ENCODE assay signal across 23 cellular contexts in genomic region chr1:64669098-64669675, GRCh38.
"Had no signal": no experiment of that assay in that cellular context is flagged by ENCODE, and none has a peak within 500 bp of the region (broad histone marks: within the 10 kb centered on the region; RNA-seq: fewer than 3 reads in every experiment).

No MANE protein-coding gene starts in this region.

- H3K27ac ChIP-seq: SJCRH30, VCaP had no signal

- H3K4me3 Mint-ChIP-seq: activated CD4-positive, alpha-beta memory T cell treated with anti-CD3 and anti-CD28 coated beads, Interleukin-2, amount 10 ng/mL, durations not matched to agents 7 days and 5 days; activated CD4-positive, alpha-beta T cell treated with anti-CD3 and anti-CD28 coated beads for 36 hours; activated naive CD4-positive, alpha-beta T cell treated with anti-CD3 and anti-CD28 coated beads, Interleukin-2, amount 10 ng/mL, durations not matched to agents 7 days and 5 days; activated naive CD8-positive, alpha-beta T cell treated with anti-CD3 and anti-CD28 coated beads for 36 hours; activated T-cell treated with anti-CD3 and anti-CD28 coated beads, Interleukin-2, amount 50 U/mL, for 72 hours; central memory CD8-positive, alpha-beta T cell had no signal

- H3K9me3 Mint-ChIP-seq: activated CD4-positive, alpha-beta memory T cell treated with anti-CD3 and anti-CD28 coated beads, Interleukin-2, amount 10 ng/mL, durations not matched to agents 7 days and 5 days; activated naive CD4-positive, alpha-beta T cell treated with anti-CD3 and anti-CD28 coated beads, Interleukin-2, amount 10 ng/mL, durations not matched to agents 7 days and 5 days; activated naive CD8-positive, alpha-beta T cell treated with anti-CD3 and anti-CD28 coated beads for 36 hours; activated T-cell treated with anti-CD3 and anti-CD28 coated beads, Interleukin-2, amount 50 U/mL, for 72 hours; activated T-helper 2 cell treated with anti-CD3 and anti-CD28 coated beads, Interferon-gamma antibody, Interleukin-2, Interleukin-4, amounts not matched to agents 10 μg/mL and 5 μg/mL and 100 μg/mL, durations not matched to agents 14 hours and 24 hours and 36 hours; central memory CD8-positive, alpha-beta T cell had no signal

- H3K4me1 ChIP-seq: SJCRH30 had no signal

- H3K4me3 ChIP-seq: SJCRH30 had no signal

- ATAC-seq: activated CD4-positive, alpha-beta T cell treated with anti-CD3 and anti-CD28 coated beads for 36 hours; activated T-cell treated with anti-CD3 and anti-CD28 coated beads, Interleukin-2, amount 50 U/mL, for 72 hours had no signal

- H3K4me1 Mint-ChIP-seq: activated CD4-positive, alpha-beta memory T cell treated with anti-CD3 and anti-CD28 coated beads, Interleukin-2, amount 10 ng/mL, durations not matched to agents 7 days and 5 days; activated CD4-positive, alpha-beta T cell treated with anti-CD3 and anti-CD28 coated beads for 36 hours; activated naive CD4-positive, alpha-beta T cell treated with anti-CD3 and anti-CD28 coated beads, Interleukin-2, amount 10 ng/mL, durations not matched to agents 7 days and 5 days; activated naive CD8-positive, alpha-beta T cell treated with anti-CD3 and anti-CD28 coated beads for 36 hours; central memory CD8-positive, alpha-beta T cell had no signal

- H3K27me3 Mint-ChIP-seq: activated naive CD4-positive, alpha-beta T cell treated with anti-CD3 and anti-CD28 coated beads, Interleukin-2, amount 10 ng/mL, durations not matched to agents 7 days and 5 days; activated naive CD8-positive, alpha-beta T cell treated with anti-CD3 and anti-CD28 coated beads for 36 hours had no signal

- H3K27ac Mint-ChIP-seq: activated CD4-positive, alpha-beta memory T cell treated with anti-CD3 and anti-CD28 coated beads, Interleukin-2, amount 10 ng/mL, durations not matched to agents 7 days and 5 days; activated CD4-positive, alpha-beta T cell treated with anti-CD3 and anti-CD28 coated beads for 36 hours; activated naive CD4-positive, alpha-beta T cell treated with anti-CD3 and anti-CD28 coated beads, Interleukin-2, amount 10 ng/mL, durations not matched to agents 7 days and 5 days; activated naive CD8-positive, alpha-beta T cell treated with anti-CD3 and anti-CD28 coated beads for 36 hours; activated T-cell treated with anti-CD3 and anti-CD28 coated beads, Interleukin-2, amount 50 U/mL, for 72 hours; activated T-helper 2 cell treated with anti-CD3 and anti-CD28 coated beads, Interferon-gamma antibody, Interleukin-2, Interleukin-4, amounts not matched to agents 10 μg/mL and 5 μg/mL and 100 μg/mL, durations not matched to agents 14 hours and 24 hours and 36 hours had no signal

- H3K27me3 ChIP-seq: SJCRH30 had no signal

- H3K9ac ChIP-seq: SK-N-SH had no signal

- H3K9me2 ChIP-seq: SK-N-SH had no signal

- H3K36me3 Mint-ChIP-seq: activated naive CD4-positive, alpha-beta T cell treated with anti-CD3 and anti-CD28 coated beads, Interleukin-2, amount 10 ng/mL, durations not matched to agents 7 days and 5 days had no signal

- H3K4me2 ChIP-seq: SK-N-SH had no signal

- DNase-seq: activated CD4-positive, alpha-beta memory T cell treated with anti-CD3 and anti-CD28 coated beads, Interleukin-2, amount 10 ng/mL, durations not matched to agents 7 days and 5 days; activated CD4-positive, alpha-beta T cell treated with anti-CD3 and anti-CD28 coated beads for 36 hours; activated CD4-positive, alpha-beta T cell treated with anti-CD3 and anti-CD28 coated beads, Interleukin-2, amount 50 U/mL, for 1 hour; activated gamma-delta T cell treated with Interleukin-2 at 50 U/mL for 16 hours; activated naive CD4-positive, alpha-beta T cell treated with anti-CD3 and anti-CD28 coated beads, Interleukin-2, amount 10 ng/mL, durations not matched to agents 7 days and 5 days; activated naive CD8-positive, alpha-beta T cell treated with anti-CD3 and anti-CD28 coated beads for 36 hours; activated T-cell treated with anti-CD3 and anti-CD28 coated beads for 4 hours; activated T-cell treated with anti-CD3 and anti-CD28 coated beads, Interleukin-2, amount 50 U/mL, for 72 hours; amniotic stem cell; KG1; NCI-H1048; NCI-H146; NCI-H187 treated with DMSO at 0.1 percent for 48 hours; NCI-H2081 treated with DMSO at 0.1 percent for 48 hours; NCI-H2171 treated with DMSO at 0.1 percent for 48 hours; NCI-H226; NCI-H82; SJCRH30; SK-N-SH; T-helper 1 cell had no signal

- H3K9me3 ChIP-seq: SJCRH30, SK-N-SH had no signal
